In the genomic region with DNA sequence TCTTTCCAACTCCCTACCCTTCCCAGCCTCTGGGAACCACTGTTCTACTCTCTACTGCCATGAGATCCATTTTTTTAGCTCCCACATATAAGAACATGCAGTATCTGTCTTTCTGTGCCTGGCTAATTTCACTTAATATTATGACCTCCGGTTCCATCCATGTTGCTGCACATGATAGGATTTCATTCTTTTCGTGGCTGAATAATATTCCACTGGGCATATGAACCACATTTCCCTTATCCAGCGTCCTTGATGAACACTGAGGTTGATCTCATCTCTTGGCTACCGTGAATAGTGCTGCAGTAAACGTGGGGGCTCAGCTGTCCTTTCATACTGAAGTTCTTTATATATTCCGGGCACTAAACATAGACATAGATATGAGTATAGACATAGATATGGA, we compare ENCODE assay signal across 8 cellular contexts.
"Had no signal": no experiment of that assay in that cellular context is flagged by ENCODE, and none has a peak within 500 bp of the region (broad histone marks: within the 10 kb centered on the region; RNA-seq: fewer than 3 reads in every experiment).

No MANE protein-coding gene starts in this region.

- FAIRE-seq: HepG2 had no signal

- H3K9ac ChIP-seq: GM23248 had no signal

- H3K4me3 ChIP-seq: GM23248, HAP-1 had no signal

- H3K36me3 ChIP-seq: HAP-1 had no signal

- H3K9me3 ChIP-seq: HAP-1 had no signal

- H2AFZ ChIP-seq: GM23248 had no signal

- ATAC-seq: HCT116, HepG2 had no signal

- DNase-seq: GM23248, GOT3, H7, KG1 had no signal

- H3K27ac ChIP-seq: GM23248, HL-60 had no signal

- H3K4me1 ChIP-seq: HAP-1 had no signal
